Comparison of ENCODE assay signal across 19 cellular contexts in genomic region chr22:50551160-50551752, GRCh38. TPM values are rescaled to one million over a fixed set of nuclear protein-coding genes. Genes with fewer than 3 reads are reported as not detected.
DNase-seq lines count a peak whose midpoint lies in the region; ATAC-seq and TF ChIP-seq lines count a peak whose summit lies in the region.
"Had no signal": no experiment of that assay in that cellular context is flagged by ENCODE, and none has a peak within 500 bp of the region (broad histone marks: within the 10 kb centered on the region; RNA-seq: fewer than 3 reads in every experiment).

No MANE protein-coding gene starts in this region.

- H3K14ac ChIP-seq in IMR-90 (replicated peaks; ENCODE audit: low read depth, low read length) = no peak overlapping the region

- no peaks in the 10 kb centered on the region for H3K36me3 ChIP-seq in IMR-90 (ENCODE audit: control insufficient read depth, insufficient read depth, low read length)
- H3K36me3 ChIP-seq in naive thymus-derived CD4-positive, alpha-beta T cell (ENCODE audit: control insufficient read depth in 2 of 3, insufficient read depth in 3 of 3, low read length in 3 of 3) = no peaks in the 10 kb centered on the region
- H3K36me3 ChIP-seq: SJCRH30 had no signal

- no peaks in the 10 kb centered on the region for H3K4me1 ChIP-seq in IMR-90 (ENCODE audit: control insufficient read depth, insufficient read depth, low read length)
- peaks cover 14 to 22% of the 10 kb centered on the region in 2 donors for H3K4me1 ChIP-seq in naive thymus-derived CD4-positive, alpha-beta T cell (ENCODE audit: control insufficient read depth in 2 of 2, insufficient read depth in 2 of 2, low read length in 2 of 2)
- H3K4me1 ChIP-seq: SJCRH30 had no signal

- ATAC-seq in stimulated activated naive CD8-positive, alpha-beta T cell treated with anti-CD3 and anti-CD28 coated beads, Interleukin-15, amount 100 ng/mL, for 72 hours = no peak
- no peak for ATAC-seq in stimulated activated naive CD8-positive, alpha-beta T cell treated with anti-CD3 and anti-CD28 coated beads, Interleukin-15, Interleukin-2, amounts not matched to agents 100 U/mL and 50 U/mL, for 24 hours
- no peak for ATAC-seq in IMR-90 (ENCODE audit: low read depth)
- ATAC-seq in naive thymus-derived CD4-positive, alpha-beta T cell = no peak
- ATAC-seq in HG03045 (IDR thresholded peaks at IDR 0.05; ENCODE audit: unreplicated experiment) = no peak
- ATAC-seq in GM19395 (IDR thresholded peaks at IDR 0.05; ENCODE audit: unreplicated experiment) = no peak
- ATAC-seq: PC-3 had no signal

- no peak overlapping the region for H2AK5ac ChIP-seq in IMR-90 (ENCODE audit: low read depth, low read length)

- H2AFZ ChIP-seq in IMR-90 (replicated peaks; ENCODE audit: low read length, poor library complexity) = peak overlapping the region; percentile 51
- H2AFZ ChIP-seq: GM23248 had no signal

- H2BK20ac ChIP-seq in IMR-90 (ENCODE audit: low read depth, low read length) = no peak overlapping the region

- no peak overlapping the region for H3K23ac ChIP-seq in IMR-90 (ENCODE audit: low read depth, low read length)

- TF ChIP-seq RAD21 in IMR-90 (IDR thresholded peaks at IDR 0.05; ENCODE audit: low read length) = no peak

- no peak overlapping the region for H3K27ac ChIP-seq in IMR-90 (ENCODE audit: insufficient read depth, low read length)
- no peak overlapping the region for H3K27ac ChIP-seq in naive thymus-derived CD4-positive, alpha-beta T cell (ENCODE audit: low read depth, low read length)
- H3K27ac ChIP-seq: GM23248, HL-60, SJCRH30 had no signal

- no peak overlapping the region for H2BK15ac ChIP-seq in IMR-90 (ENCODE audit: low read depth, low read length)

- peaks cover 36% of the 10 kb centered on the region for H3K4me1 Mint-ChIP-seq in stimulated activated naive CD8-positive, alpha-beta T cell treated with anti-CD3 and anti-CD28 coated beads, Interleukin-15, amount 100 ng/mL, for 72 hours
- H3K4me1 Mint-ChIP-seq in naive thymus-derived CD4-positive, alpha-beta T cell = peaks cover 16 to 22% (median 17%) of the 10 kb centered on the region in 7 donors

- dilution Hi-C loops in IMR-90 (cut with HindIII; ENCODE audit: low sequenced_read_pairs, unreplicated experiment) = no loop called here

- CTCF ChIA-PET in IMR-90 (lab: Yijun Ruan, JAX) = interaction anchor here (1.3 kb wide), 1 partner anchor 12 kb away, joined by 4 read pairs; the partner anchor contains the start of gene SYCE3
- CTCF ChIA-PET in naive thymus-derived CD4-positive, alpha-beta T cell (lab: Charles Lee) = interaction anchor here (0.7 to 4.3 kb wide), 5 partner anchors 9 to 70 kb away, joined by 3 to 31 read pairs (median 3); partner anchors contain the start of gene SCO2

- TF ChIP-seq POLR2A in IMR-90 (IDR thresholded peaks at IDR 0.05; ENCODE audit: low read depth, low read length) = no peak

- H3K79me1 ChIP-seq in IMR-90 (ENCODE audit: low read depth in 1 of 2, low read length in 2 of 2) = no peaks in the 10 kb centered on the region

- H2BK120ac ChIP-seq in IMR-90 (ENCODE audit: low read depth, low read length) = no peak overlapping the region

- no peak overlapping the region for H3K4me3 ChIP-seq in IMR-90 (ENCODE audit: insufficient read depth, low read depth, low read length)
- no peak overlapping the region for H3K4me3 ChIP-seq in naive thymus-derived CD4-positive, alpha-beta T cell (ENCODE audit: low read length)
- H3K4me3 ChIP-seq: GM23248, SJCRH30 had no signal

- no peak overlapping the region for H4K8ac ChIP-seq in IMR-90 (ENCODE audit: low read depth in 2 of 2, low read length in 2 of 2)

- peaks cover 0 to 10% (median 0%) of the 10 kb centered on the region in 5 donors for H3K36me3 Mint-ChIP-seq in naive thymus-derived CD4-positive, alpha-beta T cell

- intact Hi-C loops in IMR-90 (cut with micrococcal nuclease) = no loop called here
- intact Hi-C loops in naive thymus-derived CD4-positive, alpha-beta T cell (cut with micrococcal nuclease) = no loop called here

- no TSS peak for BruUV-seq in IMR-90 (replicated peaks; lab: Mats Ljungman, UMichigan)

- H3K4me3 Mint-ChIP-seq in stimulated activated naive CD8-positive, alpha-beta T cell treated with anti-CD3 and anti-CD28 coated beads, Interleukin-15, amount 100 ng/mL, for 72 hours = peak overlapping the region; percentile 20 to 33
- H3K4me3 Mint-ChIP-seq in naive thymus-derived CD4-positive, alpha-beta T cell = peak overlapping the region in 8 of 10 donors; percentile 32 to 88 (median 50)

- H3K9me3 Mint-ChIP-seq in stimulated activated naive CD8-positive, alpha-beta T cell treated with anti-CD3 and anti-CD28 coated beads, Interleukin-15, amount 100 ng/mL, for 72 hours = no peaks in the 10 kb centered on the region
- peaks cover 0 to 2% (median 0%) of the 10 kb centered on the region in 11 donors for H3K9me3 Mint-ChIP-seq in naive thymus-derived CD4-positive, alpha-beta T cell

- no peaks in the 10 kb centered on the region for H3K9me1 ChIP-seq in IMR-90 (ENCODE audit: insufficient read depth, low read length)

- no peak overlapping the region for H3K4ac ChIP-seq in IMR-90 (ENCODE audit: low read depth, low read length)

- peaks cover 63% of the 10 kb centered on the region for H3K27me3 ChIP-seq in IMR-90 (ENCODE audit: control insufficient read depth, insufficient read depth, low read length)
- no peaks in the 10 kb centered on the region for H3K27me3 ChIP-seq in naive thymus-derived CD4-positive, alpha-beta T cell (ENCODE audit: control insufficient read depth in 2 of 2, insufficient read depth in 2 of 2, low read length in 2 of 2)
- H3K27me3 ChIP-seq: SJCRH30 had no signal

- no peaks in the 10 kb centered on the region for H3K9me3 ChIP-seq in IMR-90 (ENCODE audit: control insufficient read depth, insufficient read depth, low read length)
- H3K9me3 ChIP-seq in naive thymus-derived CD4-positive, alpha-beta T cell (ENCODE audit: control insufficient read depth in 2 of 3, low read length in 3 of 3) = no peaks in the 10 kb centered on the region
- H3K9me3 ChIP-seq: SJCRH30 had no signal

- no peak for DNase-seq in stimulated activated naive CD8-positive, alpha-beta T cell treated with anti-CD3 and anti-CD28 coated beads, Interleukin-15, amount 100 ng/mL, for 72 hours
- DNase-seq in stimulated activated naive CD8-positive, alpha-beta T cell treated with anti-CD3 and anti-CD28 coated beads, Interleukin-15, Interleukin-2, amounts not matched to agents 100 U/mL and 50 U/mL, for 24 hours = no peak
- DNase-seq in IMR-90 (no peak), G401 (ENCODE audit: low spot score) (no peak)
- no peak for DNase-seq in naive thymus-derived CD4-positive, alpha-beta T cell
- DNase-seq: EL, GM23248, HCEC 1CT, NCI-H1105, NCI-H1694, NCI-H510A treated with DMSO at 0.1 percent for 48 hours, NCI-H82, PC-3, SJCRH30 had no signal

- H4K20me1 ChIP-seq in IMR-90 (ENCODE audit: insufficient read depth, low read length) = no peaks in the 10 kb centered on the region

- no peaks in the 10 kb centered on the region for H3K27me3 Mint-ChIP-seq in stimulated activated naive CD8-positive, alpha-beta T cell treated with anti-CD3 and anti-CD28 coated beads, Interleukin-15, amount 100 ng/mL, for 72 hours
- peaks cover 0 to 5% (median 0%) of the 10 kb centered on the region in 5 donors for H3K27me3 Mint-ChIP-seq in naive thymus-derived CD4-positive, alpha-beta T cell

- no peak overlapping the region for H3K56ac ChIP-seq in IMR-90 (ENCODE audit: extremely low read depth, insufficient read depth, low read length)

- WGBS in IMR-90 (ENCODE audit: extremely low coverage in 2 of 2, insufficient read length in 1 of 2), 2 experiments = 86% methylated on average over 2 of the region's 11 CpGs; no CpG with 5 or more reads in 1 of the 2 experiments

- in situ Hi-C loops in IMR-90 (cut with MboI; ENCODE audit: low sequenced_read_pairs) = no loop called here
- in situ Hi-C loops in G401 (cut with HindIII; ENCODE audit: low sequenced_read_pairs) = no loop called here

- no peak overlapping the region for H3K4me2 ChIP-seq in IMR-90 (ENCODE audit: low read depth, low read length)

- no peak overlapping the region for H3K9ac ChIP-seq in IMR-90 (ENCODE audit: low read depth, low read length)
- H3K9ac ChIP-seq: GM23248 had no signal

- no peak overlapping the region for H2BK5ac ChIP-seq in IMR-90 (ENCODE audit: low read depth, low read length, poor library complexity, severe bottlenecking)

- H4K91ac ChIP-seq in IMR-90 (ENCODE audit: insufficient read depth, low read depth, low read length) = no peak overlapping the region

- H3K18ac ChIP-seq in IMR-90 (ENCODE audit: low read depth, low read length) = no peak overlapping the region

- H3K27ac Mint-ChIP-seq in stimulated activated naive CD8-positive, alpha-beta T cell treated with anti-CD3 and anti-CD28 coated beads, Interleukin-15, amount 100 ng/mL, for 72 hours = no peak overlapping the region
- peak overlapping the region in 6 of 9 donors; percentile 25 to 87 (median 70) for H3K27ac Mint-ChIP-seq in naive thymus-derived CD4-positive, alpha-beta T cell

- no peak overlapping the region for H4K5ac ChIP-seq in IMR-90 (ENCODE audit: low read depth, low read length)

- H2AK9ac ChIP-seq in IMR-90 (replicated peaks; ENCODE audit: low read depth, low read length, poor library complexity) = no peak overlapping the region

- POLR2A ChIA-PET in IMR-90 (lab: Charles Lee; ENCODE audit: unreplicated experiment) = no interaction called here
- POLR2A ChIA-PET in naive thymus-derived CD4-positive, alpha-beta T cell (lab: Charles Lee) = interaction anchor here (0.6 to 6.3 kb wide), 7 partner anchors 8 to 40 kb away, joined by 3 to 77 read pairs (median 5); partner anchors contain the start of genes SCO2, SYCE3 and TYMP

- TF ChIP-seq CTCF in IMR-90 (conservative IDR thresholded peaks at IDR 0.05; ENCODE audit: low read depth, low read length) = no peak

RNA-seq across cellular contexts. Expression of gene KLHDC7B, which starts 5.6 kb away (rescaled TPM):
- not detected in 2 replicates for total RNA-seq in IMR-90 (2012; rRNA removed)
- 0.03 and 0.05 TPM in 2 replicates for polyA plus RNA-seq in IMR-90 (2012; rRNA removed)
- 0.05 TPM in 1 of 2 replicates, not detected in the other for polyA plus RNA-seq in IMR-90 (2012; cell fraction: cytosol; rRNA removed)
- polyA plus RNA-seq in IMR-90 (2012; cell fraction: nucleus; rRNA removed; ENCODE audit: low replicate concordance) = 0.07 and 0.18 TPM in 2 replicates
- total RNA-seq in naive thymus-derived CD4-positive, alpha-beta T cell = 10 to 100 TPM in 1 of 5 experiments, 1 to 10 TPM in 4; 4.4 to 17.2 (median 6.8) TPM
- 10 to 100 TPM in 1 of 2 donors, 1 to 10 TPM in 1; 7.8 to 10.0 TPM for polyA plus RNA-seq in naive thymus-derived CD4-positive, alpha-beta T cell
- not detected in 2 replicates for total RNA-seq in G401 (2014; rRNA removed; shearing (Covaris generic))
- total RNA-seq: GM23248, LHCN-M2, PC-3 had no signal

RNA-seq across cellular contexts. Expression of gene SYCE3, which starts 11.5 kb away (rescaled TPM):
- total RNA-seq in IMR-90 (2012; rRNA removed) = not detected in 2 replicates
- not detected in 2 replicates for polyA plus RNA-seq in IMR-90 (2012; rRNA removed)
- polyA plus RNA-seq in IMR-90 (2012; cell fraction: cytosol; rRNA removed) = 1.0 TPM in 1 of 2 replicates, not detected in the other
- not detected in 2 replicates for polyA plus RNA-seq in IMR-90 (2012; cell fraction: nucleus; rRNA removed; ENCODE audit: low replicate concordance)
- not detected for total RNA-seq in naive thymus-derived CD4-positive, alpha-beta T cell
- polyA plus RNA-seq in naive thymus-derived CD4-positive, alpha-beta T cell = not detected
- not detected in 2 replicates for total RNA-seq in G401 (2014; rRNA removed; shearing (Covaris generic))
- total RNA-seq: GM23248, LHCN-M2, SJCRH30 had no signal
- polyA plus RNA-seq: BJ had no signal

RNA-seq across cellular contexts. Expression of gene TYMP, which starts 21.4 kb away (rescaled TPM):
- 0.18 and 0.28 TPM in 2 replicates for total RNA-seq in IMR-90 (2012; rRNA removed)
- 0.74 and 1.5 TPM in 2 replicates for polyA plus RNA-seq in IMR-90 (2012; rRNA removed)
- 3.5 and 3.6 TPM in 2 replicates for polyA plus RNA-seq in IMR-90 (2012; cell fraction: cytosol; rRNA removed)
- polyA plus RNA-seq in IMR-90 (2012; cell fraction: nucleus; rRNA removed; ENCODE audit: low replicate concordance) = 3.0 and 7.2 TPM in 2 replicates
- 100 to 1,000 TPM in 2 of 5 experiments, 10 to 100 TPM in 1, 1 to 10 TPM in 2; 5.4 to 161 (median 20.4) TPM for total RNA-seq in naive thymus-derived CD4-positive, alpha-beta T cell
- polyA plus RNA-seq in naive thymus-derived CD4-positive, alpha-beta T cell = 1 to 10 TPM; 2.7 to 2.8 TPM
- 3.1 and 4.4 TPM in 2 replicates for total RNA-seq in G401 (2014; rRNA removed; shearing (Covaris generic))

RNA-seq across cellular contexts. Expression of gene SCO2, which starts 25.9 kb away (rescaled TPM):
- 1.3 and 1.7 TPM in 2 replicates for total RNA-seq in IMR-90 (2012; rRNA removed)
- polyA plus RNA-seq in IMR-90 (2012; rRNA removed) = 1.8 and 1.9 TPM in 2 replicates
- 2.9 TPM in 2 replicates for polyA plus RNA-seq in IMR-90 (2012; cell fraction: cytosol; rRNA removed)
- polyA plus RNA-seq in IMR-90 (2012; cell fraction: nucleus; rRNA removed; ENCODE audit: low replicate concordance) = 2.1 and 3.9 TPM in 2 replicates
- 10 to 100 TPM in 1 of 5 experiments, 1 to 10 TPM in 4; 2.2 to 12.0 (median 5.5) TPM for total RNA-seq in naive thymus-derived CD4-positive, alpha-beta T cell
- 1 to 10 TPM; 4.9 to 9.4 TPM for polyA plus RNA-seq in naive thymus-derived CD4-positive, alpha-beta T cell
- 4.9 and 6.8 TPM in 2 replicates for total RNA-seq in G401 (2014; rRNA removed; shearing (Covaris generic))

RNA-seq across cellular contexts. Expression of gene CPT1B, which starts 27.0 kb away (rescaled TPM):
- 0.36 and 0.56 TPM in 2 replicates for total RNA-seq in IMR-90 (2012; rRNA removed)
- polyA plus RNA-seq in IMR-90 (2012; rRNA removed) = 1.8 and 2.1 TPM in 2 replicates
- polyA plus RNA-seq in IMR-90 (2012; cell fraction: cytosol; rRNA removed) = 0.54 and 0.84 TPM in 2 replicates
- 16.0 and 22.2 TPM in 2 replicates for polyA plus RNA-seq in IMR-90 (2012; cell fraction: nucleus; rRNA removed; ENCODE audit: low replicate concordance)
- 100 to 1,000 TPM in 1 of 5 experiments, 10 to 100 TPM in 4; 43.9 to 108 (median 66.7) TPM for total RNA-seq in naive thymus-derived CD4-positive, alpha-beta T cell
- 1 to 10 TPM in 1 of 2 donors, under 1 TPM in 1; 0.32 to 2.8 TPM for polyA plus RNA-seq in naive thymus-derived CD4-positive, alpha-beta T cell
- total RNA-seq in G401 (2014; rRNA removed; shearing (Covaris generic)) = 3.4 and 5.8 TPM in 2 replicates

Comparison
In these comparisons a context has a peak if more than half of its experiments do, and no peak if none do; other contexts are left out.
1. H3K27ac Mint-ChIP-seq: peak in naive thymus-derived CD4-positive, alpha-beta T cell (6 of 9); none in stimulated activated naive CD8-positive, alpha-beta T cell treated with anti-CD3 and anti-CD28 coated beads, Interleukin-15, amount 100 ng/mL, for 72 hours (0 of 2).